Comparison of ENCODE assay signal across 8 cellular contexts in genomic region chr11:119421941-119422504, GRCh38. TPM values are rescaled to one million over a fixed set of nuclear protein-coding genes. Genes with fewer than 3 reads are reported as not detected.
DNase-seq lines count a peak whose midpoint lies in the region; ATAC-seq lines count a peak whose summit lies in the region.

No MANE protein-coding gene starts in this region.

- DNase-seq in NCI-H146 (lab: John Stamatoyannopoulos, UW): peak; percentile 60
- no peak for DNase-seq in naive thymus-derived CD8-positive, alpha-beta T cell
- no peak for DNase-seq in HuH-7.5 (ENCODE audit: low spot score)
- no peak for DNase-seq in NCI-H1694 treated with DMSO at 0.1 percent for 48 hours (lab: John Stamatoyannopoulos, UW)
- DNase-seq in DMS153 treated with DMSO at 0.1 percent for 48 hours (lab: John Stamatoyannopoulos, UW; ENCODE audit: unreplicated experiment): no peak

- no peak overlapping the region for H3K27ac ChIP-seq in BLaER1 treated with 17β-estradiol and CSF1 and Interleukin-3, amounts not matched to agents 10 nM and 100 nM
- peak overlapping the region; percentile 45 for H3K27ac ChIP-seq in ectodermal cell (ENCODE audit: insufficient read depth, low read depth, low read length, poor library complexity, severe bottlenecking)

- H3K4me3 Mint-ChIP-seq in naive thymus-derived CD8-positive, alpha-beta T cell: peak overlapping the region in 8 of 10 donors; percentile 42 to 80 (median 72)

- ATAC-seq in naive thymus-derived CD8-positive, alpha-beta T cell: peak in 1 of 2 donors; percentile 29
- no peak for ATAC-seq in HG03432 (IDR thresholded peaks at IDR 0.05; ENCODE audit: unreplicated experiment)

- peak overlapping the region in 7 of 11 experiments; percentile 19 to 42 (median 28); a peak in 6 of 22 replicates for H3K9ac ChIP-seq in BLaER1 treated with 17β-estradiol and CSF1 and Interleukin-3, amounts not matched to agents 10 nM and 100 nM

- H3K27me3 Mint-ChIP-seq in naive thymus-derived CD8-positive, alpha-beta T cell: peaks cover 26 to 64% (median 40%) of the 10 kb centered on the region in 5 donors

- WGBS in ectodermal cell, 2 experiments: 0% methylated on average over 28 of the region's 28 CpGs

- H3K9me3 ChIP-seq in BLaER1 treated with 17β-estradiol and CSF1 and Interleukin-3, amounts not matched to agents 10 nM and 100 nM (replicated peaks in 1 of 11): no peaks in the 10 kb centered on the region; a peak in 2 of 22 replicates
- H3K9me3 ChIP-seq in ectodermal cell (ENCODE audit: control insufficient read depth, low read length): no peaks in the 10 kb centered on the region

- H3K27ac Mint-ChIP-seq in naive thymus-derived CD8-positive, alpha-beta T cell: peak overlapping the region in 1 of 10 donors; percentile 7

- no peaks in the 10 kb centered on the region for H3K36me3 Mint-ChIP-seq in naive thymus-derived CD8-positive, alpha-beta T cell

- H3K36me3 ChIP-seq in BLaER1 treated with 17β-estradiol and CSF1 and Interleukin-3, amounts not matched to agents 10 nM and 100 nM: no peaks in the 10 kb centered on the region
- H3K36me3 ChIP-seq in ectodermal cell (ENCODE audit: control insufficient read depth, insufficient read depth, low read length): peaks cover 12% of the 10 kb centered on the region

- H3K27me3 ChIP-seq in BLaER1 treated with 17β-estradiol and CSF1 and Interleukin-3, amounts not matched to agents 10 nM and 100 nM: peaks cover 51 to 63% (median 60%) of the 10 kb centered on the region in 11 experiments
- no peaks in the 10 kb centered on the region for H3K27me3 ChIP-seq in ectodermal cell (ENCODE audit: control insufficient read depth, insufficient read depth, low read length, poor library complexity, severe bottlenecking)

- H3K4me3 ChIP-seq in BLaER1 treated with 17β-estradiol and CSF1 and Interleukin-3, amounts not matched to agents 10 nM and 100 nM: peak overlapping the region; percentile 39 to 66 (median 52)
- H3K4me3 ChIP-seq in ectodermal cell (ENCODE audit: insufficient read depth, low read depth, low read length): peak overlapping the region; percentile 75

- peaks cover 9 to 21% (median 17%) of the 10 kb centered on the region in 4 donors for H3K4me1 Mint-ChIP-seq in naive thymus-derived CD8-positive, alpha-beta T cell

- H3K4me2 ChIP-seq in BLaER1 treated with 17β-estradiol and CSF1 and Interleukin-3, amounts not matched to agents 10 nM and 100 nM: peak overlapping the region; percentile 64 to 92 (median 85)

- POLR2A ChIA-PET in naive thymus-derived CD8-positive, alpha-beta T cell (lab: Charles Lee): no interaction called here

- peaks cover 0 to 3% (median 0%) of the 10 kb centered on the region in 9 donors for H3K9me3 Mint-ChIP-seq in naive thymus-derived CD8-positive, alpha-beta T cell

- peaks cover 0 to 24% (median 7%) of the 10 kb centered on the region in 11 experiments; a peak in 12 of 22 replicates for H4K20me1 ChIP-seq in BLaER1 treated with 17β-estradiol and CSF1 and Interleukin-3, amounts not matched to agents 10 nM and 100 nM

- H3K4me1 ChIP-seq in BLaER1 treated with 17β-estradiol and CSF1 and Interleukin-3, amounts not matched to agents 10 nM and 100 nM: peaks cover 13 to 27% (median 17%) of the 10 kb centered on the region in 10 experiments
- H3K4me1 ChIP-seq in ectodermal cell (ENCODE audit: control insufficient read depth, insufficient read depth, low read length): peaks cover 5% of the 10 kb centered on the region

RNA-seq across cellular contexts. Expression of gene THY1, which starts 0.9 kb away (rescaled TPM):
- polyA plus RNA-seq in ectodermal cell (2013, experiment 1 of 4): 87.0 TPM
- 89.0 TPM for polyA plus RNA-seq in ectodermal cell (2013, experiment 2 of 4)
- polyA plus RNA-seq in ectodermal cell (2013, experiment 3 of 4): 73.9 TPM
- polyA plus RNA-seq in ectodermal cell (2013, experiment 4 of 4): 82.9 TPM
- not detected for total RNA-seq in naive thymus-derived CD8-positive, alpha-beta T cell
- polyA plus RNA-seq in naive thymus-derived CD8-positive, alpha-beta T cell: not detected

RNA-seq across cellular contexts. Expression of gene USP2, which starts 40.5 kb away (rescaled TPM):
- 6.7 TPM for polyA plus RNA-seq in ectodermal cell (2013, experiment 1 of 4)
- polyA plus RNA-seq in ectodermal cell (2013, experiment 2 of 4): 7.9 TPM
- polyA plus RNA-seq in ectodermal cell (2013, experiment 3 of 4): 5.2 TPM
- 4.1 TPM for polyA plus RNA-seq in ectodermal cell (2013, experiment 4 of 4)
- total RNA-seq in naive thymus-derived CD8-positive, alpha-beta T cell: under 1 TPM; 0.16 to 0.23 TPM
- polyA plus RNA-seq in naive thymus-derived CD8-positive, alpha-beta T cell: under 1 TPM in 1 of 3 donors, not detected in 2; 0.13 TPM
